Comparison of ENCODE assay signal across 21 cellular contexts in the genomic region with DNA sequence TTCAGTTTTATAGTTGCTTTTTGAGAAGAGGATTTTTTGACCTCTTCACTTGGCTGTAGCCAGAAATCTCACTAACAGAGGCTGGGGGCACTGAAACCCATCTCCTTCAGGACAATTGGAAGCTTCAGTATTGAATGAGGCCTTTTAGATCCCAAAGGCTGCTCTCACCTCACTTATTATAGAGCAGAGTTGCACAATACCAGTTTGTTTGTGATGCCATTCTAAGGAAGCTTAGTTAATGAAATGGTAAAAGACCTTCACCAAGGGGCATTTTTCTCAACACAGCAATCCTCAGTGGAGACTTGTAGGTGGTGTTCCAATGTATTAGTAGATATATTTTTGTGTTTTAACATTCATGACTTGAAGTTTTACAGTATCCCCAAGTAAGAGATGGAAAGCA.
A peak's percentile ranks its signal among the peaks of the same experiment; 100 is the strongest.
DNase-seq lines count a peak whose midpoint lies in the region; TF ChIP-seq lines count a peak whose summit lies in the region.
"Had no signal": no experiment of that assay in that cellular context is flagged by ENCODE, and none has a peak within 500 bp of the region (broad histone marks: within the 10 kb centered on the region; RNA-seq: fewer than 3 reads in every experiment).

No MANE protein-coding gene starts in this region.

- H3K4me2 ChIP-seq in mammary epithelial cell (ENCODE audit: insufficient read depth, low read depth, low read length): peak overlapping the region; percentile 37
- H3K4me2 ChIP-seq: A549, KMS-11 had no signal

- H3K36me3 ChIP-seq in breast epithelium (no peaks in the 10 kb centered on the region), mammary epithelial cell (ENCODE audit: insufficient read depth, low read length) (no peaks in the 10 kb centered on the region), adrenal gland (replicated peaks in 1 of 2) (no peaks in the 10 kb centered on the region), endodermal cell (ENCODE audit: control insufficient read depth, insufficient read depth, low read length) (no peaks in the 10 kb centered on the region)
- H3K36me3 ChIP-seq: Peyer's patch had no signal

- no peaks in the 10 kb centered on the region for H3K4me1 ChIP-seq in breast epithelium
- peaks cover 21% of the 10 kb centered on the region for H3K4me1 ChIP-seq in mammary epithelial cell (ENCODE audit: insufficient read depth, low read length)
- H3K4me1 ChIP-seq in adrenal gland (replicated peaks in 1 of 2): no peaks in the 10 kb centered on the region
- no peaks in the 10 kb centered on the region for H3K4me1 ChIP-seq in endodermal cell (ENCODE audit: control insufficient read depth, insufficient read depth, low read length)
- H3K4me1 ChIP-seq: Peyer's patch had no signal

- H3K27ac ChIP-seq in breast epithelium (no peak overlapping the region), mammary epithelial cell (ENCODE audit: insufficient read depth, low read depth, low read length) (peak overlapping the region; percentile 10), adrenal gland (no peak overlapping the region), endodermal cell (ENCODE audit: low read depth, low read length) (no peak overlapping the region)
- H3K27ac ChIP-seq: KMS-11, Peyer's patch had no signal

- in situ Hi-C loops in mammary epithelial cell (cut with MboI; ENCODE audit: low sequenced_read_pairs in 2 of 2): no loop called here
- in situ Hi-C loops in G401 (cut with HindIII; ENCODE audit: low sequenced_read_pairs): no loop called here

- H3K9ac ChIP-seq in mammary epithelial cell (ENCODE audit: insufficient read depth, low read length) (no peak overlapping the region), endodermal cell (ENCODE audit: extremely low read depth, low read length, poor library complexity, severe bottlenecking) (no peak overlapping the region)
- H3K9ac ChIP-seq: GM23248, KMS-11 had no signal

- H3K4me3 ChIP-seq in breast epithelium (no peak overlapping the region), mammary epithelial cell (replicated peaks in 1 of 3; ENCODE audit: insufficient read depth in 1 of 3, low read depth in 2 of 3, low read length in 3 of 3) (no peak overlapping the region), adrenal gland (no peak overlapping the region), endodermal cell (ENCODE audit: low read length) (no peak overlapping the region)
- H3K4me3 ChIP-seq: A549, GM23248, Peyer's patch had no signal

- H3K4me3 Mint-ChIP-seq in MCF 10A (ENCODE audit: unreplicated experiment) (no peak overlapping the region), endodermal cell (no peak overlapping the region)
- H3K4me3 Mint-ChIP-seq: CD8-positive, alpha-beta T cell; H9; HFFc6; IgD-negative memory B cell had no signal

- dilution Hi-C loops in mammary epithelial cell (cut with HindIII; ENCODE audit: low sequenced_read_pairs): no loop called here

- H3K9me3 ChIP-seq in breast epithelium (no peaks in the 10 kb centered on the region), mammary epithelial cell (replicated peaks; ENCODE audit: insufficient read depth, low read length) (no peaks in the 10 kb centered on the region), adrenal gland (replicated peaks in 1 of 3) (peaks cover 0 to 6% (median 0%) of the 10 kb centered on the region in 3 donors), endodermal cell (ENCODE audit: control insufficient read depth, low read length) (no peaks in the 10 kb centered on the region)
- H3K9me3 ChIP-seq: A549, Peyer's patch had no signal

- no peak overlapping the region for H2AFZ ChIP-seq in mammary epithelial cell (ENCODE audit: low read depth, low read length)
- H2AFZ ChIP-seq: GM23248 had no signal

- H3K27ac Mint-ChIP-seq in MCF 10A (ENCODE audit: low read depth, unreplicated experiment) (no peak overlapping the region), endodermal cell (no peak overlapping the region)
- H3K27ac Mint-ChIP-seq: CD8-positive, alpha-beta T cell; H9; HFFc6 had no signal

- POLR2A ChIA-PET in MCF 10A (lab: Yijun Ruan, JAX): no interaction called here

- peaks cover 13% of the 10 kb centered on the region for H3K4me1 Mint-ChIP-seq in MCF 10A (ENCODE audit: insufficient read depth, unreplicated experiment)
- no peaks in the 10 kb centered on the region for H3K4me1 Mint-ChIP-seq in endodermal cell

- intact Hi-C loops in MCF 10A (cut with micrococcal nuclease): no loop called here
- intact Hi-C loops in breast epithelium (cut with DNase I; ENCODE audit: low total_unique reads): no loop called here
- intact Hi-C loops in mammary epithelial cell (cut with micrococcal nuclease): no loop called here
- intact Hi-C loops in adrenal gland (cut with DNase I): no loop called here

- H3K27me3 Mint-ChIP-seq in MCF 10A (ENCODE audit: insufficient read depth, unreplicated experiment): no peaks in the 10 kb centered on the region
- no peaks in the 10 kb centered on the region for H3K27me3 Mint-ChIP-seq in endodermal cell (ENCODE audit: insufficient read depth)
- H3K27me3 Mint-ChIP-seq: IgD-negative memory B cell had no signal

- H3K27me3 ChIP-seq in breast epithelium: no peaks in the 10 kb centered on the region
- H3K27me3 ChIP-seq in mammary epithelial cell (ENCODE audit: insufficient read depth, low read length): no peaks in the 10 kb centered on the region
- H3K27me3 ChIP-seq in adrenal gland: no peaks in the 10 kb centered on the region
- H3K27me3 ChIP-seq in endodermal cell (ENCODE audit: control insufficient read depth, insufficient read depth, low read length, poor library complexity, severe bottlenecking): no peaks in the 10 kb centered on the region
- H3K27me3 ChIP-seq: Peyer's patch had no signal

- BruUV-seq in MCF 10A (replicated peaks; lab: Mats Ljungman, UMichigan) (no TSS peak), mammary epithelial cell (replicated peaks; lab: Mats Ljungman, UMichigan) (no TSS peak)

- no peaks in the 10 kb centered on the region for H4K20me1 ChIP-seq in mammary epithelial cell (ENCODE audit: insufficient read depth, low read length)

- TF ChIP-seq POLR2A in breast epithelium (IDR thresholded peaks at IDR 0.05) (no peak), adrenal gland (IDR thresholded peaks at IDR 0.05) (no peak)

- DNase-seq in MCF 10A (ENCODE audit: unreplicated experiment) (peak; percentile 0), breast epithelium (ENCODE audit: low spot score in 2 of 2) (no peak), HT-29 (ENCODE audit: low spot score) (peak; percentile 2), mammary epithelial cell (peak; percentile 5), adrenal gland (no peak), G401 (ENCODE audit: low spot score) (no peak), endodermal cell (no peak)
- DNase-seq: C1 segment of cervical spinal cord; CD8-positive, alpha-beta T cell; DMS153; H9; NCI-H2029 treated with DMSO at 0.1 percent for 48 hours; NCI-H446 treated with DMSO at 0.1 percent for 48 hours; NCI-H526; Peyer's patch; SHP77 treated with DMSO at 0.1 percent for 48 hours had no signal

- H3K36me3 Mint-ChIP-seq in MCF 10A (ENCODE audit: insufficient read depth, unreplicated experiment) (no peaks in the 10 kb centered on the region), endodermal cell (ENCODE audit: low read depth) (no peaks in the 10 kb centered on the region)
- H3K36me3 Mint-ChIP-seq: CD8-positive, alpha-beta T cell had no signal

- no peaks in the 10 kb centered on the region for H3K79me2 ChIP-seq in mammary epithelial cell (ENCODE audit: insufficient read depth, low read length)

- no peak for TF ChIP-seq CTCF in MCF 10A (IDR thresholded peaks at IDR 0.05; ENCODE audit: unreplicated experiment)
- TF ChIP-seq CTCF in breast epithelium (IDR thresholded peaks at IDR 0.05): no peak
- TF ChIP-seq CTCF in mammary epithelial cell (conservative IDR thresholded peaks at IDR 0.05 in 1 of 2, IDR thresholded peaks at IDR 0.05 in 1 of 2; ENCODE audit: extremely low read depth in 1 of 2, insufficient read depth in 1 of 2, low read depth in 1 of 2, low read length in 2 of 2): no peak
- no peak for TF ChIP-seq CTCF in adrenal gland (IDR thresholded peaks at IDR 0.05)
- TF ChIP-seq CTCF in endodermal cell (conservative IDR thresholded peaks at IDR 0.05): no peak

- peaks cover 9% of the 10 kb centered on the region for H3K9me3 Mint-ChIP-seq in MCF 10A (ENCODE audit: unreplicated experiment)
- H3K9me3 Mint-ChIP-seq in endodermal cell: no peaks in the 10 kb centered on the region
- H3K9me3 Mint-ChIP-seq: CD8-positive, alpha-beta T cell; H9; HFFc6 had no signal

- CTCF ChIA-PET in MCF 10A (lab: Yijun Ruan, JAX): interaction anchor here (0.6 kb wide), 1 partner anchor 312 kb away, joined by 3 read pairs; no protein-coding TSS in a partner anchor
- CTCF ChIA-PET in mammary epithelial cell (lab: Charles Lee; ENCODE audit: low non-redundant PET): no interaction called here

Comparison
In these comparisons a context has a peak if more than half of its experiments do, and no peak if none do; other contexts are left out.
1. DNase-seq: peak in MCF 10A (single experiment), HT-29 (single experiment) and mammary epithelial cell (single experiment); none in breast epithelium (0 of 2), adrenal gland (0 of 7), G401 (single experiment) and endodermal cell (single experiment).